Comparison of ENCODE assay signal across 1 cellular context in the genomic region with DNA sequence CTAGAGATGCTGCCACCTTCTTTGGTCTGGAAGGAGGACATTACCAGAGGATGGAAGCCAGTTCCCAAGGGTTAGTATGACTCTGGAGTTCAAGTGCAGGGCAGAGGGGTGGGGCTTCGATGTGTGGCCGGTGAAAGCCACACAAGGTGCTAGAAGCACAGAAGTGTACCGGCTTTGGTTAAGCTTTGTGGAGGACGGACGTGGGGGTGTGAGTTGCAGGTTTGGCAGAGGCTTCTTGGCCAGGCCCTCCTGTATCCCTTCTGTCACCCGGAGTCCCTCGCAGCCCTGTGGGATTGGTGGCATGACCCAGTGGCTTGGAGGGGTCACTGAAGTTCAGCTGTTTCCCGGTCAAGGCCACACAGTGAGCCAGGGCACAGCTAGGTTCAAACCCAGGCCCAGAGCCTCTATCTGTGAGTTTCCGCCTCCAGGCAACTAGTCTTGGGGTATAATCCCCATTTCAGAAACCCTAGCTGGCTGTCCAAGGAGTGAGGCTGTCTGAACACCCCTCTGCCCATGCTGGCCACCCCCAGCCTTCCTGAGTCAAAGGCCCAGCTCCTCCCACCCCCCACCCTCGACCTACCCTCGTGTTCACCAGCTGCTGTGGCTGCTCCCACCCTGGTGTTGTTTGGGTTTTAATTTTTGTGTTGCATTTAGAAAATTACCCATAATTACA.
TF ChIP-seq lines count a peak whose summit lies in the region.

No MANE protein-coding gene starts in this region.

TF ChIP-seq in GM23338, 12 proteins besides CTCF, POLR2A, EP300 and RAD21 (continued from another document):
- TF ChIP-seq, protein P1, sequence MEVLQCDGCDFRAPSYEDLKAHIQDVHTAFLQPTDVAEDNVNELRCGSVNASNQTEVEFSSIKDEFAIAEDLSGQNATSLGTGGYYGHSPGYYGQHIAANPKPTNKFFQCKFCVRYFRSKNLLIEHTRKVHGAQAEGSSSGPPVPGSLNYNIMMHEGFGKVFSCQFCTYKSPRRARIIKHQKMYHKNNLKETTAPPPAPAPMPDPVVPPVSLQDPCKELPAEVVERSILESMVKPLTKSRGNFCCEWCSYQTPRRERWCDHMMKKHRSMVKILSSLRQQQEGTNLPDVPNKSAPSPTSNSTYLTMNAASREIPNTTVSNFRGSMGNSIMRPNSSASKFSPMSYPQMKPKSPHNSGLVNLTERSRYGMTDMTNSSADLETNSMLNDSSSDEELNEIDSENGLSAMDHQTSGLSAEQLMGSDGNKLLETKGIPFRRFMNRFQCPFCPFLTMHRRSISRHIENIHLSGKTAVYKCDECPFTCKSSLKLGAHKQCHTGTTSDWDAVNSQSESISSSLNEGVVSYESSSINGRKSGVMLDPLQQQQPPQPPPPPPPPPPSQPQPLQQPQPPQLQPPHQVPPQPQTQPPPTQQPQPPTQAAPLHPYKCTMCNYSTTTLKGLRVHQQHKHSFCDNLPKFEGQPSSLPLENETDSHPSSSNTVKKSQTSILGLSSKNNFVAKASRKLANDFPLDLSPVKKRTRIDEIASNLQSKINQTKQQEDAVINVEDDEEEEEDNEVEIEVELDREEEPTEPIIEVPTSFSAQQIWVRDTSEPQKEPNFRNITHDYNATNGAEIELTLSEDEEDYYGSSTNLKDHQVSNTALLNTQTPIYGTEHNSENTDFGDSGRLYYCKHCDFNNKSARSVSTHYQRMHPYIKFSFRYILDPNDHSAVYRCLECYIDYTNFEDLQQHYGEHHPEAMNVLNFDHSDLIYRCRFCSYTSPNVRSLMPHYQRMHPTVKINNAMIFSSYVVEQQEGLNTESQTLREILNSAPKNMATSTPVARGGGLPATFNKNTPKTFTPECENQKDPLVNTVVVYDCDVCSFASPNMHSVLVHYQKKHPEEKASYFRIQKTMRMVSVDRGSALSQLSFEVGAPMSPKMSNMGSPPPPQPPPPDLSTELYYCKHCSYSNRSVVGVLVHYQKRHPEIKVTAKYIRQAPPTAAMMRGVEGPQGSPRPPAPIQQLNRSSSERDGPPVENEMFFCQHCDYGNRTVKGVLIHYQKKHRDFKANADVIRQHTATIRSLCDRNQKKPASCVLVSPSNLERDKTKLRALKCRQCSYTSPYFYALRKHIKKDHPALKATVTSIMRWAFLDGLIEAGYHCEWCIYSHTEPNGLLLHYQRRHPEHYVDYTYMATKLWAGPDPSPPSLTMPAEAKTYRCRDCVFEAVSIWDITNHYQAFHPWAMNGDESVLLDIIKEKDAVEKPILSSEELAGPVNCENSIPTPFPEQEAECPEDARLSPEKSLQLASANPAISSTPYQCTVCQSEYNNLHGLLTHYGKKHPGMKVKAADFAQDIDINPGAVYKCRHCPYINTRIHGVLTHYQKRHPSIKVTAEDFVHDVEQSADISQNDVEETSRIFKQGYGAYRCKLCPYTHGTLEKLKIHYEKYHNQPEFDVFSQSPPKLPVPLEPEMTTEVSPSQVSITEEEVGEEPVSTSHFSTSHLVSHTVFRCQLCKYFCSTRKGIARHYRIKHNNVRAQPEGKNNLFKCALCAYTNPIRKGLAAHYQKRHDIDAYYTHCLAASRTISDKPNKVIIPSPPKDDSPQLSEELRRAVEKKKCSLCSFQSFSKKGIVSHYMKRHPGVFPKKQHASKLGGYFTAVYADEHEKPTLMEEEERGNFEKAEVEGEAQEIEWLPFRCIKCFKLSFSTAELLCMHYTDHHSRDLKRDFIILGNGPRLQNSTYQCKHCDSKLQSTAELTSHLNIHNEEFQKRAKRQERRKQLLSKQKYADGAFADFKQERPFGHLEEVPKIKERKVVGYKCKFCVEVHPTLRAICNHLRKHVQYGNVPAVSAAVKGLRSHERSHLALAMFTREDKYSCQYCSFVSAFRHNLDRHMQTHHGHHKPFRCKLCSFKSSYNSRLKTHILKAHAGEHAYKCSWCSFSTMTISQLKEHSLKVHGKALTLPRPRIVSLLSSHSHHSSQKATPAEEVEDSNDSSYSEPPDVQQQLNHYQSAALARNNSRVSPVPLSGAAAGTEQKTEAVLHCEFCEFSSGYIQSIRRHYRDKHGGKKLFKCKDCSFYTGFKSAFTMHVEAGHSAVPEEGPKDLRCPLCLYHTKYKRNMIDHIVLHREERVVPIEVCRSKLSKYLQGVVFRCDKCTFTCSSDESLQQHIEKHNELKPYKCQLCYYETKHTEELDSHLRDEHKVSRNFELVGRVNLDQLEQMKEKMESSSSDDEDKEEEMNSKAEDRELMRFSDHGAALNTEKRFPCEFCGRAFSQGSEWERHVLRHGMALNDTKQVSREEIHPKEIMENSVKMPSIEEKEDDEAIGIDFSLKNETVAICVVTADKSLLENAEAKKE (CRISPR knock-in tag; IDR thresholded peaks at IDR 0.05): no peak
